ENCODE assay signal across 17 cellular contexts in the genomic region with DNA sequence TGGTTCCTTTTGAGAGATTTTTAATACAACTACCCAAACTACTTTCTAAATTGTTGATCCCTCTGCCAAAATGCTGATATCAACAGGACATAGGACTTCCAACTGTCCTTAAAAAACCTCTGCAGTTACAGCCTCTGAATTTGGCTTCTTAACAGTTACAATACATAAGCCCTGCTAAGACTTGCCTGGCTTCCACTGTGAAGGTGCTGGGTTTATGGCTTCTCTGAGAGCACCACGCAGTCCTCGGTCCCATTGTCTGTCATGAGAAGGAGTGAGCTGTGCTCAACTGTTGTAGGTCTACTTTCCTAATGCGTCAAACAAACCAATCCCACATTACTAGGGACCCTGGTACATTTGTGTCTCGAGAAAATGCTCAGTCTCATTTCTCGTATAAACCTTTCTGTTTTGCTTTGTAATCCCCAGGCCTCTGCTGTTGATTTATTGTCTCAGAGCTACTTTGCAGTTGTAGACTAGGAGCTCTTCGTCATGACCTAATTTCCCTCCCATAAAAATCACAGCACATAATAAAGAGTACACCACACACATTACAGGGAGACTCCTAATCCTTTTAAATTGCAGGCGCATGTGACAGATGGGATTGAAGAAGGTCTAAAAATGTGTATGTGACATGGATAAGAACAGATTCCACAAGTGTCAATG.
DNase-seq lines count a peak whose midpoint lies in the region; ATAC-seq and TF ChIP-seq lines count a peak whose summit lies in the region.
"Had no signal": no experiment of that assay in that cellular context is flagged by ENCODE, and none has a peak within 500 bp of the region (broad histone marks: within the 10 kb centered on the region; RNA-seq: fewer than 3 reads in every experiment).

No MANE protein-coding gene starts in this region.

- WGBS in transverse colon (ENCODE audit: low coverage in 1 of 2), 2 donors: 34 to 54% methylated on average over 5 to 7 of the region's 7 CpGs

- peak; percentile 10 for DNase-seq in DMS153 (lab: John Stamatoyannopoulos, UW)
- DNase-seq in DMS153 treated with DMSO at 0.1 percent for 48 hours (lab: John Stamatoyannopoulos, UW; ENCODE audit: unreplicated experiment): no peak
- peak; percentile 50 for DNase-seq in cerebellar cortex (ENCODE audit: low spot score)
- no peak for DNase-seq in transverse colon
- DNase-seq in foreskin melanocyte: no peak
- no peak for DNase-seq in NCI-H2081 treated with DMSO at 0.1 percent for 48 hours (lab: John Stamatoyannopoulos, UW)
- DNase-seq: 8988T; activated CD4-positive, alpha-beta T cell treated with anti-CD3 and anti-CD28 coated beads for 4 hours; activated T-cell treated with anti-CD3 and anti-CD28 coated beads for 4 hours; CD4-positive, CD25-positive, alpha-beta regulatory T cell; MG63; NCI-H1930; NCI-H774; T-helper 2 cell had no signal

- H3K9ac ChIP-seq in mucosa of rectum (ENCODE audit: low read depth in 1 of 2, low read length in 2 of 2): no peak overlapping the region

- TF ChIP-seq CTCF in transverse colon (IDR thresholded peaks at IDR 0.05): peak in 1 of 5 experiments; percentile 18

- peaks cover 0 to 5% of the 10 kb centered on the region in 2 donors for H3K36me3 ChIP-seq in mucosa of rectum (ENCODE audit: control insufficient read depth in 2 of 2, insufficient read depth in 2 of 2, low read length in 2 of 2)
- no peaks in the 10 kb centered on the region for H3K36me3 ChIP-seq in transverse colon
- H3K36me3 ChIP-seq: breast epithelium, MG63 had no signal

- in situ Hi-C loops in transverse colon (cut with MboI; ENCODE audit: low pct_ligation_motif_present in 1 of 4, low pct_unique_long_range_greater_than_20kb in 1 of 4, low sequenced_read_pairs in 3 of 4): no loop called here

- H3K27me3 ChIP-seq in mucosa of rectum (ENCODE audit: control insufficient read depth in 2 of 2, insufficient read depth in 2 of 2, low read length in 2 of 2) (no peaks in the 10 kb centered on the region), transverse colon (no peaks in the 10 kb centered on the region)
- H3K27me3 ChIP-seq: breast epithelium, MG63 had no signal

- TF ChIP-seq POLR2A in transverse colon (IDR thresholded peaks at IDR 0.05): no peak

- H3K4me1 ChIP-seq in mucosa of rectum (ENCODE audit: control insufficient read depth in 2 of 2, insufficient read depth in 2 of 2, low read length in 2 of 2) (peaks cover 3 to 7% of the 10 kb centered on the region in 2 donors), transverse colon (peaks cover 6 to 27% (median 14%) of the 10 kb centered on the region in 4 donors)
- H3K4me1 ChIP-seq: breast epithelium had no signal

- no peak for TF ChIP-seq EP300 in transverse colon (IDR thresholded peaks at IDR 0.05; ENCODE audit: low read depth)

- H3K4me3 ChIP-seq in mucosa of rectum (ENCODE audit: low read length in 2 of 2): no peak overlapping the region
- no peak overlapping the region for H3K4me3 ChIP-seq in transverse colon
- H3K4me3 ChIP-seq: breast epithelium, MG63 had no signal

- intact Hi-C loops in transverse colon (cut with DNase I; ENCODE audit: low total_unique reads): no loop called here

- peak overlapping the region; percentile 34 to 52 for H3K27ac ChIP-seq in mucosa of rectum (ENCODE audit: low read depth in 2 of 2, low read length in 2 of 2)
- H3K27ac ChIP-seq in transverse colon: peak overlapping the region; percentile 58 to 77 (median 70)

- ATAC-seq in HG02759 (IDR thresholded peaks at IDR 0.05; ENCODE audit: unreplicated experiment): no peak

- H3K9me3 ChIP-seq in mucosa of rectum (ENCODE audit: control insufficient read depth in 2 of 2, low read length in 2 of 2) (no peaks in the 10 kb centered on the region), transverse colon (no peaks in the 10 kb centered on the region)
- H3K9me3 ChIP-seq: breast epithelium, MG63 had no signal

Comparison
In these comparisons a context has a peak if more than half of its experiments do, and no peak if none do; other contexts are left out.
1. DNase-seq: peak in DMS153 (single experiment) and cerebellar cortex (single experiment); none in DMS153 treated with DMSO at 0.1 percent for 48 hours (single experiment), transverse colon (single experiment), foreskin melanocyte (single experiment) and NCI-H2081 treated with DMSO at 0.1 percent for 48 hours (single experiment).